Comparison of ENCODE assay signal across 1 cellular context in genomic region chr6:28239636-28240035, GRCh38.
TF ChIP-seq lines count a peak whose summit lies in the region.

No MANE protein-coding gene starts in this region.

TF ChIP-seq in GM12878, 131 proteins besides CTCF, POLR2A, EP300 and RAD21 (continued from another document):
- TF ChIP-seq YY1 (IDR thresholded peaks at IDR 0.05; ENCODE audit: low read depth, low read length) (no peak), IRF5 (IDR thresholded peaks at IDR 0.05; ENCODE audit: borderline replicate concordance) (no peak), ZBED1 (IDR thresholded peaks at IDR 0.05; ENCODE audit: borderline replicate concordance) (no peak), TARDBP (IDR thresholded peaks at IDR 0.05; ENCODE audit: borderline replicate concordance) (no peak), MEF2B (IDR thresholded peaks at IDR 0.05; ENCODE audit: partially characterized antibody, poor library complexity, severe bottlenecking) (peak; percentile 27), POLR2AphosphoS2 (IDR thresholded peaks at IDR 0.05; ENCODE audit: low read depth, low read length) (no peak), IKZF2 (IDR thresholded peaks at IDR 0.05) (peak; percentile 60 to 67; a peak in 2 of 4 replicates), SKIL (IDR thresholded peaks at IDR 0.05; ENCODE audit: low read depth, poor library complexity, severe bottlenecking) (peak; percentile 75), SUPT20H (IDR thresholded peaks at IDR 0.05; ENCODE audit: borderline replicate concordance, control insufficient read depth, low read depth, low read length) (no peak), E2F8 (IDR thresholded peaks at IDR 0.05; ENCODE audit: low read depth, partially characterized antibody) (no peak), RCOR1 (conservative IDR thresholded peaks at IDR 0.05; ENCODE audit: low read depth, low read length) (no peak), ASH2L (IDR thresholded peaks at IDR 0.05; ENCODE audit: borderline replicate concordance, low read depth) (no peak), ZNF622 (IDR thresholded peaks at IDR 0.05) (no peak), BHLHE40 (IDR thresholded peaks at IDR 0.05; ENCODE audit: borderline replicate concordance in 1 of 2, low read depth in 2 of 2, low read length in 1 of 2) (peak; percentile 88 to 89)
